22 cellular contexts compared by ENCODE assay signal in the genomic region with DNA sequence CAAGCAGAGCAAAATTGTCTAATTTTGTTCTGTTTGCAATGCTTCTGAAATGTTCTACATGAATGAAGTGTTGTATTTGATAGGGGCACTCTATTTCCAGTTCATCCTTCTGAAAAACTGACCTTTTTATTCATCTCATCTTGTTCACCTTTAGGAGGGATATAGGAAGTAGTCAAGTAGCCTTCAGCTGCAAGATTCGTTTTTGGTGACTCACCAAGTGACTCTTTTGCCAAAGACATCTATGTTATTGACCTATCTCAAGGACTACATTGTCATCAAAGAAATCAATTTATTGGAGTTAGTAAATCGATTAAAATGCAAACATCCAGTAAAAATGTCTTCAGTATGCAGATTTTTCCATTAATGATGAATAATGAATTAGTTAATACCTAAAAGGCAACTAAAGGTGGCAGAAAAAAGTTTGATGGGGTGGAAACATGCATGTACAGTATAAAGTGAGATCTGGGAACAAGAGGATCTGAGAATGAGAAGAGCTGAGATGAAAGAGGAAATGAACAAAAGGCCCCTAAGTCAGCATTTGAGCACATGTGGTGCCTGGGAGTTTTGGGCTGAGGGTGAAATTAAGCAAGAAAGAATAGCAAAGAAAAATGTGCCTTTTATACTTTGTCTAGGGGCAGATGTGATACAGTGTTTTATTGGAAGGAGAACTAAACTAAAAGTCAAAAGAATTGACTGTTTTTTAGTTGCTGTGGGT.
DNase-seq lines count a peak whose midpoint lies in the region; ATAC-seq, FAIRE-seq and TF ChIP-seq lines count a peak whose summit lies in the region.
"Had no signal": no experiment of that assay in that cellular context is flagged by ENCODE, and none has a peak within 500 bp of the region (broad histone marks: within the 10 kb centered on the region; RNA-seq: fewer than 3 reads in every experiment).

No MANE protein-coding gene starts in this region.

- no peak for TF ChIP-seq CTCF in bronchial epithelial cell (IDR thresholded peaks at IDR 0.05; ENCODE audit: insufficient read depth, low read length, severe bottlenecking)

- no peaks in the 10 kb centered on the region for H3K36me3 ChIP-seq in bronchial epithelial cell (ENCODE audit: control insufficient read depth, insufficient read depth, low read length)
- H3K36me3 ChIP-seq: colonic mucosa, heart right ventricle had no signal

- no peak overlapping the region for H3K4me3 ChIP-seq in bronchial epithelial cell (ENCODE audit: low read depth, low read length)
- H3K4me3 ChIP-seq: colonic mucosa, heart right ventricle had no signal

- DNase-seq in Kasumi-1 (lab: John Stamatoyannopoulos, UW) (peak; percentile 5 to 30), bronchial epithelial cell (ENCODE audit: low read depth) (peak; percentile 0), DMS53 (lab: John Stamatoyannopoulos, UW) (no peak), iPS-NIHi11 (ENCODE audit: low spot score) (no peak), hypothalamus (lab: John Stamatoyannopoulos, UW) (no peak)
- DNase-seq: activated CD4-positive, alpha-beta memory T cell treated with anti-CD3 and anti-CD28 coated beads, Interleukin-2, amount 10 ng/mL, durations not matched to agents 7 days and 5 days; activated naive CD4-positive, alpha-beta T cell treated with anti-CD3 and anti-CD28 coated beads, Interleukin-2, amount 50 U/mL, for 16 hours; activated T-cell treated with anti-CD3 and anti-CD28 coated beads, Interleukin-2, amount 50 U/mL, for 24 hours; CD4-positive, CD25-positive, alpha-beta regulatory T cell; colonic mucosa; DND-41; heart right ventricle; Karpas-422; NCI-H1436; NCI-H2171 treated with DMSO at 0.1 percent for 48 hours; NCI-H82; right cardiac atrium; stimulated activated naive CD8-positive, alpha-beta T cell treated with anti-CD3 and anti-CD28 coated beads, Interleukin-15, Interleukin-2, amounts not matched to agents 100 U/mL and 50 U/mL, for 24 hours had no signal

- peak; percentile 81 for ATAC-seq in GM18502 (IDR thresholded peaks at IDR 0.05; ENCODE audit: poor library complexity, unreplicated experiment)
- peak; percentile 84 for ATAC-seq in GM21526 (IDR thresholded peaks at IDR 0.05; ENCODE audit: low FRiP score, unreplicated experiment)
- no peak for ATAC-seq in SK-N-SH treated with all-trans-retinoic acid at 6 μM for 48 hours
- ATAC-seq: heart right ventricle; right cardiac atrium; stimulated activated naive CD8-positive, alpha-beta T cell treated with anti-CD3 and anti-CD28 coated beads, Interleukin-15, Interleukin-2, amounts not matched to agents 100 U/mL and 50 U/mL, for 24 hours had no signal

- no peaks in the 10 kb centered on the region for H3K27me3 ChIP-seq in bronchial epithelial cell (ENCODE audit: control insufficient read depth, insufficient read depth, low read length)
- H3K27me3 ChIP-seq: colonic mucosa, heart right ventricle had no signal

- FAIRE-seq in bronchial epithelial cell (lab: Jason Lieb, UNC), result no peak
- FAIRE-seq: astrocyte had no signal

TF ChIP-seq in SK-N-SH treated with all-trans-retinoic acid at 6 μM for 48 hours, 23 proteins besides CTCF, POLR2A, EP300 and RAD21:
- TF ChIP-seq ZC3H10 (CRISPR knock-in tag; IDR thresholded peaks at IDR 0.05), result no peak
- no peak for TF ChIP-seq SNAI2 (CRISPR knock-in tag; IDR thresholded peaks at IDR 0.05)
- TF ChIP-seq, protein P1, sequence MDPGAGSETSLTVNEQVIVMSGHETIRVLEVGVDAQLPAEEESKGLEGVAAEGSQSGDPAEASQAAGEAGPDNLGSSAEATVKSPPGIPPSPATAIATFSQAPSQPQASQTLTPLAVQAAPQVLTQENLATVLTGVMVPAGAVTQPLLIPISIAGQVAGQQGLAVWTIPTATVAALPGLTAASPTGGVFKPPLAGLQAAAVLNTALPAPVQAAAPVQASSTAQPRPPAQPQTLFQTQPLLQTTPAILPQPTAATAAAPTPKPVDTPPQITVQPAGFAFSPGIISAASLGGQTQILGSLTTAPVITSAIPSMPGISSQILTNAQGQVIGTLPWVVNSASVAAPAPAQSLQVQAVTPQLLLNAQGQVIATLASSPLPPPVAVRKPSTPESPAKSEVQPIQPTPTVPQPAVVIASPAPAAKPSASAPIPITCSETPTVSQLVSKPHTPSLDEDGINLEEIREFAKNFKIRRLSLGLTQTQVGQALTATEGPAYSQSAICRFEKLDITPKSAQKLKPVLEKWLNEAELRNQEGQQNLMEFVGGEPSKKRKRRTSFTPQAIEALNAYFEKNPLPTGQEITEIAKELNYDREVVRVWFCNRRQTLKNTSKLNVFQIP (CRISPR knock-in tag; IDR thresholded peaks at IDR 0.05; ENCODE audit: borderline replicate concordance, low read depth), result no peak
- no peak for TF ChIP-seq ZNF565 (CRISPR knock-in tag; conservative IDR thresholded peaks at IDR 0.05; ENCODE audit: low read depth)
- TF ChIP-seq GLIS3 (CRISPR knock-in tag; IDR thresholded peaks at IDR 0.05), result no peak
- no peak for TF ChIP-seq CSDC2 (CRISPR knock-in tag; IDR thresholded peaks at IDR 0.05)
- no peak for TF ChIP-seq TOX (CRISPR knock-in tag; IDR thresholded peaks at IDR 0.05; ENCODE audit: borderline replicate concordance)
- no peak for TF ChIP-seq BACH2 (CRISPR knock-in tag; IDR thresholded peaks at IDR 0.05; ENCODE audit: borderline replicate concordance)
- TF ChIP-seq ISL1 (CRISPR knock-in tag; IDR thresholded peaks at IDR 0.05), result no peak
- TF ChIP-seq ZNF8 (CRISPR knock-in tag; IDR thresholded peaks at IDR 0.05), result no peak

Comparison
In these comparisons a context has a peak if more than half of its experiments do, and no peak if none do; other contexts are left out.
1. DNase-seq: peak in Kasumi-1 (2 of 2) and bronchial epithelial cell (single experiment); none in DMS53 (single experiment), iPS-NIHi11 (single experiment) and hypothalamus (0 of 51).